ENCODE assay signal across 20 cellular contexts in the genomic region with DNA sequence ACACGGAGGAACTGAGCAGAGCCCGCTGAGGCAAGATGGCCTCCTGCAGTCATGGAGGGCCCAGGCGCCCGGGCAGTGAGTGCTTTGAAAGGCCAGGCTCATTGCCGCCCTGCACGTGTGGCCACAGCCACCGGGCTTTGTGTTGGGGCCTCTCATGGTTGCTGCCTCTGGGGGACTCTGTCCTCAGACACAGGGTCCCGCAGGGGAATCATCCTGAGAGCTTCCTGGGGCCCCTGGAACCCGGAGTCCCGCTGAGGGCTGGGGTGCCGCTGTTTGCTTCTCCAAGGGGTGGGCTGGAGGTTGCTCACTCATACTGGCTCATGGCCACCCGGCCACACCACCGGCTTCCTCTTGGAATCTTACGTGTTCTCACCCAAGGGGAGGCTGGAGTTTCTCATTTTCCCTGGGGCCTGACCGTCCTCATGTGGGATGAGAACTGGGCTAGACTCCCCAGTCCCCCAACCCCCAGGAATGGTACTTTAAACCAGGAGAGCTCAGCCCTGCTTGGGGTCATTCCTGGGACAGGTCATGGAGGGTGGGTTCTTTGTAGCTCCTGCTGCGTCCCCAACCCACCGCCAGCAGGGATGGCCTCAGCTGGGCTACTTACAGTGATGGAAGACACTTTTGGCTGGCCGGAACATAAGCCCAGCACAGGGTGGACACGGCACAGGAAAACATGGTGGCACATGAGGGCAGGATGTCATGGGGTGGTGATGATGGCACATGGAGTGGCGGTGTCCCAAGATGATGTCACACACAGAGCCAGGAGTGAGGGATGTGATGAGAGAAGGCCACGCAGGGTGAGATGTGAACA. TPM values are rescaled to one million over a fixed set of nuclear protein-coding genes. Genes with fewer than 3 reads are reported as not detected.
DNase-seq lines count a peak whose midpoint lies in the region; ATAC-seq, FAIRE-seq and TF ChIP-seq lines count a peak whose summit lies in the region.
"Had no signal": no experiment of that assay in that cellular context is flagged by ENCODE, and none has a peak within 500 bp of the region (broad histone marks: within the 10 kb centered on the region; RNA-seq: fewer than 3 reads in every experiment).

No MANE protein-coding gene starts in this region.

- DNase-seq in GM13976 (ENCODE audit: low spot score) (peak; percentile 15), bronchial epithelial cell (ENCODE audit: low read depth) (no peak), RCC 7860 (ENCODE audit: low spot score) (no peak)
- no peak for DNase-seq in naive thymus-derived CD4-positive, alpha-beta T cell
- DNase-seq: Kasumi-1; NCI-H1092 treated with DMSO at 0.1 percent for 48 hours; NCI-H526 treated with DMSO at 0.1 percent for 48 hours; SIG-M5; stimulated activated CD4-positive, alpha-beta T cell treated with anti-CD3 and anti-CD28 coated beads, Interleukin-1b, Interleukin-23, amount 100 ng/mL, for 48 hours; T-helper 2 cell had no signal

- peak overlapping the region in 9 of 11 experiments; percentile 10 to 100 (median 97); a peak in 17 of 22 replicates for H3K27ac ChIP-seq in BLaER1 treated with 17β-estradiol and CSF1 and Interleukin-3, amounts not matched to agents 10 nM and 100 nM
- H3K27ac ChIP-seq in naive thymus-derived CD4-positive, alpha-beta T cell (ENCODE audit: low read depth, low read length): no peak overlapping the region
- H3K27ac ChIP-seq: ovary had no signal

- peaks cover 0 to under 1% (median 0%) of the 10 kb centered on the region in 11 donors for H3K9me3 Mint-ChIP-seq in naive thymus-derived CD4-positive, alpha-beta T cell

- no peak for ATAC-seq in naive thymus-derived CD4-positive, alpha-beta T cell
- no peak for ATAC-seq in HG03432 (IDR thresholded peaks at IDR 0.05; ENCODE audit: unreplicated experiment)
- no peak for ATAC-seq in GM21723 (IDR thresholded peaks at IDR 0.05; ENCODE audit: unreplicated experiment)
- ATAC-seq in HG03354 (IDR thresholded peaks at IDR 0.05; ENCODE audit: poor library complexity, severe bottlenecking, unreplicated experiment): no peak
- ATAC-seq: activated CD4-positive, CD25-positive, alpha-beta regulatory T cell treated with anti-CD3 and anti-CD28 coated beads, Interleukin-2, amount 50 U/mL, for 24 hours; activated naive CD4-positive, alpha-beta T cell treated with anti-CD3 and anti-CD28 coated beads, Interleukin-2, amount 50 U/mL, for 72 hours; esophagus mucosa; left lung had no signal

- no peaks in the 10 kb centered on the region for H3K27me3 ChIP-seq in BLaER1 treated with 17β-estradiol and CSF1 and Interleukin-3, amounts not matched to agents 10 nM and 100 nM
- H3K27me3 ChIP-seq in bronchial epithelial cell (ENCODE audit: control insufficient read depth, insufficient read depth, low read length): no peaks in the 10 kb centered on the region
- H3K27me3 ChIP-seq in naive thymus-derived CD4-positive, alpha-beta T cell (ENCODE audit: control insufficient read depth in 2 of 2, insufficient read depth in 2 of 2, low read length in 2 of 2): no peaks in the 10 kb centered on the region
- H3K27me3 ChIP-seq: left lung, ovary had no signal

- peak overlapping the region in 8 of 11 experiments; percentile 85 to 94 (median 93); a peak in 12 of 22 replicates for H3K9ac ChIP-seq in BLaER1 treated with 17β-estradiol and CSF1 and Interleukin-3, amounts not matched to agents 10 nM and 100 nM

- H3K4me1 Mint-ChIP-seq in naive thymus-derived CD4-positive, alpha-beta T cell: peaks cover 0 to 12% (median 8%) of the 10 kb centered on the region in 7 donors

- H3K27ac Mint-ChIP-seq in naive thymus-derived CD4-positive, alpha-beta T cell: peak overlapping the region in 8 of 9 donors; percentile 42 to 86 (median 50)
- H3K27ac Mint-ChIP-seq: activated naive CD4-positive, alpha-beta T cell treated with anti-CD3 and anti-CD28 coated beads, Interleukin-2, amount 50 U/mL, for 72 hours had no signal

- in situ Hi-C loops in GM13976 (cut with MboI; ENCODE audit: low sequenced_read_pairs, unreplicated experiment): loop anchor here (25.0 kb wide), 1 partner anchor 687 kb away; no protein-coding TSS in a partner anchor

- FAIRE-seq in bronchial epithelial cell (lab: Jason Lieb, UNC) (peak; percentile 85), RCC 7860 (lab: Jason Lieb, UNC) (no peak)
- FAIRE-seq: GM19239 had no signal

- no peaks in the 10 kb centered on the region for H3K36me3 Mint-ChIP-seq in naive thymus-derived CD4-positive, alpha-beta T cell
- H3K36me3 Mint-ChIP-seq: activated naive CD4-positive, alpha-beta T cell treated with anti-CD3 and anti-CD28 coated beads, Interleukin-2, amount 50 U/mL, for 72 hours had no signal

- H3K27me3 Mint-ChIP-seq in naive thymus-derived CD4-positive, alpha-beta T cell: no peaks in the 10 kb centered on the region

- H3K9me3 ChIP-seq in BLaER1 treated with 17β-estradiol and CSF1 and Interleukin-3, amounts not matched to agents 10 nM and 100 nM (replicated peaks in 1 of 11): no peaks in the 10 kb centered on the region
- H3K9me3 ChIP-seq in naive thymus-derived CD4-positive, alpha-beta T cell (ENCODE audit: control insufficient read depth in 2 of 3, low read length in 3 of 3): no peaks in the 10 kb centered on the region
- H3K9me3 ChIP-seq: left lung, ovary had no signal

- peak overlapping the region in 1 of 10 experiments; percentile 57; a peak in 3 of 20 replicates for H3K4me3 ChIP-seq in BLaER1 treated with 17β-estradiol and CSF1 and Interleukin-3, amounts not matched to agents 10 nM and 100 nM
- H3K4me3 ChIP-seq in bronchial epithelial cell (ENCODE audit: low read depth, low read length): no peak overlapping the region
- H3K4me3 ChIP-seq in naive thymus-derived CD4-positive, alpha-beta T cell (ENCODE audit: low read length): no peak overlapping the region
- H3K4me3 ChIP-seq: left lung, ovary had no signal

- peaks cover 0 to 14% (median 0%) of the 10 kb centered on the region in 11 experiments; a peak in 4 of 22 replicates for H4K20me1 ChIP-seq in BLaER1 treated with 17β-estradiol and CSF1 and Interleukin-3, amounts not matched to agents 10 nM and 100 nM

- H3K4me1 ChIP-seq in BLaER1 treated with 17β-estradiol and CSF1 and Interleukin-3, amounts not matched to agents 10 nM and 100 nM: peaks cover 80 to 100% (median 98%) of the 10 kb centered on the region in 10 experiments
- peaks cover 0 to 5% of the 10 kb centered on the region in 2 donors for H3K4me1 ChIP-seq in naive thymus-derived CD4-positive, alpha-beta T cell (ENCODE audit: control insufficient read depth in 2 of 2, insufficient read depth in 2 of 2, low read length in 2 of 2)

- H3K4me3 Mint-ChIP-seq in naive thymus-derived CD4-positive, alpha-beta T cell: no peak overlapping the region

- H3K4me2 ChIP-seq in BLaER1 treated with 17β-estradiol and CSF1 and Interleukin-3, amounts not matched to agents 10 nM and 100 nM: peak overlapping the region; percentile 95 to 99 (median 97)

- peaks cover 0 to 57% (median 23%) of the 10 kb centered on the region in 11 experiments; a peak in 17 of 22 replicates for H3K36me3 ChIP-seq in BLaER1 treated with 17β-estradiol and CSF1 and Interleukin-3, amounts not matched to agents 10 nM and 100 nM
- no peaks in the 10 kb centered on the region for H3K36me3 ChIP-seq in bronchial epithelial cell (ENCODE audit: control insufficient read depth, insufficient read depth, low read length)
- H3K36me3 ChIP-seq in naive thymus-derived CD4-positive, alpha-beta T cell (ENCODE audit: control insufficient read depth in 2 of 3, insufficient read depth in 3 of 3, low read length in 3 of 3): no peaks in the 10 kb centered on the region
- H3K36me3 ChIP-seq: left lung, ovary had no signal

- CTCF ChIA-PET in naive thymus-derived CD4-positive, alpha-beta T cell (lab: Charles Lee): interaction anchor here (1.1 to 10.6 kb wide), 3 partner anchors 8 to 141 kb away, joined by 4 to 152 read pairs (median 5); no protein-coding TSS in a partner anchor

- TF ChIP-seq CTCF in GM13976 (IDR thresholded peaks at IDR 0.05; ENCODE audit: borderline replicate concordance, control extremely low read depth, extremely low read depth, insufficient read depth, missing control alignments) (no peak), bronchial epithelial cell (IDR thresholded peaks at IDR 0.05; ENCODE audit: insufficient read depth, low read length, severe bottlenecking) (no peak)

- POLR2A ChIA-PET in naive thymus-derived CD4-positive, alpha-beta T cell (lab: Charles Lee): interaction anchor here (1.4 kb wide), 1 partner anchor 141 kb away, joined by 3 read pairs; no protein-coding TSS in a partner anchor

- intact Hi-C loops in naive thymus-derived CD4-positive, alpha-beta T cell (cut with micrococcal nuclease): loop anchor here in 1 of 2 donors (5.0 kb wide), 2 partner anchors 253 to 783 kb away; a partner anchor contains a TSS

RNA-seq across cellular contexts. Expression of a gene that starts 21.1 kb away (rescaled TPM):
- total RNA-seq in bronchial epithelial cell: not detected in 2 replicates
- under 1 TPM in 1 of 5 experiments, not detected in 4; 0.12 TPM for total RNA-seq in naive thymus-derived CD4-positive, alpha-beta T cell
- not detected for polyA plus RNA-seq in naive thymus-derived CD4-positive, alpha-beta T cell
- total RNA-seq: activated naive CD4-positive, alpha-beta T cell treated with anti-CD3 and anti-CD28 coated beads, Interleukin-2, amount 50 U/mL, for 72 hours; esophagus mucosa; left lung; ovary had no signal
- polyA plus RNA-seq: ovary had no signal
